19 cellular contexts compared by ENCODE assay signal in the genomic region with DNA sequence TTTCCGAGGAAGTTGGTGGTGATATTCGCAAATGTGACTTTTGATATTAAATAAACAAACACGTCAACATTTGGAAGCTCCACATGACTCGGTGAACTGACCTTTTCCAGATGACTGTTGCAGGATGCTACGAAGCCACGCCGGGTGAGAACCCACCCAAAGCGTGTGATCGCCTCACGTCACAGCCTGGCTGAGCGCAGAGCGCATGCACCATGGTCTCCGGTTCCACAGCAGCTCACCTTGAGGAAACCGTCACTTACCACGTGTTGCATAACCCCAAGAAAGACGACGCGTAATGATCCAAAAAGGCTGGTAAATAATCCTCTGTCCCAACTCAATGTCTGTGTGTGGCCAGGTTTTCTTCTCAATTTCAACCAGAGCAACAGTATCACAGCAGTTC.
DNase-seq lines count a peak whose midpoint lies in the region; ATAC-seq, FAIRE-seq and TF ChIP-seq lines count a peak whose summit lies in the region.
"Had no signal": no experiment of that assay in that cellular context is flagged by ENCODE, and none has a peak within 500 bp of the region (broad histone marks: within the 10 kb centered on the region; RNA-seq: fewer than 3 reads in every experiment).

No MANE protein-coding gene starts in this region.

- H3K4ac ChIP-seq in H1 (replicated peaks; ENCODE audit: insufficient read length, low read depth, low read length) = no peak overlapping the region

- no peak overlapping the region for H3K4me3 Mint-ChIP-seq in natural killer cell treated with Interleukin-12 subunit alpha and Interleukin-12 subunit beta and Interleukin-15 and Interleukin-18, amount 100 ng/mL, for 72 hours
- H3K4me3 Mint-ChIP-seq in natural killer cell = no peak overlapping the region
- no peak overlapping the region for H3K4me3 Mint-ChIP-seq in CD4-positive, alpha-beta T cell
- H3K4me3 Mint-ChIP-seq: CD4-positive, alpha-beta memory T cell had no signal

- no peak overlapping the region for H3K9ac ChIP-seq in H1 (replicated peaks in 1 of 4; ENCODE audit: extremely low read depth in 1 of 4, low read depth in 3 of 4, low read length in 3 of 4)

- H4K91ac ChIP-seq in H1 (replicated peaks; ENCODE audit: insufficient read length, low read length) = no peak overlapping the region

- no peaks in the 10 kb centered on the region for H4K20me1 ChIP-seq in H1 (replicated peaks in 1 of 2; ENCODE audit: control insufficient read depth in 1 of 2, insufficient read depth in 2 of 2, low read length in 2 of 2)

- TF ChIP-seq EP300 in H1 (IDR thresholded peaks at IDR 0.05; ENCODE audit: borderline replicate concordance in 1 of 2, low read depth in 2 of 2, low read length in 2 of 2) (no peak), ovary (IDR thresholded peaks at IDR 0.05) (no peak)

- no peak for TF ChIP-seq RAD21 in H1 (IDR thresholded peaks at IDR 0.05 in 1 of 2, conservative IDR thresholded peaks at IDR 0.05 in 1 of 2; ENCODE audit: low read depth in 2 of 2, low read length in 2 of 2)

- POLR2A ChIA-PET in H1 (lab: Charles Lee; ENCODE audit: partially characterized antibody) = interaction anchor here (0.6 kb wide), 1 partner anchor 505 kb away, joined by 3 read pairs; no protein-coding TSS in a partner anchor
- POLR2A ChIA-PET in CD4-positive, alpha-beta T cell (lab: Charles Lee) = no interaction called here

- no peak overlapping the region for H3K23ac ChIP-seq in H1 (ENCODE audit: insufficient read length)

- no peaks in the 10 kb centered on the region for H3K79me2 ChIP-seq in H1 (ENCODE audit: control insufficient read depth in 1 of 2, insufficient read depth in 2 of 2, low read length in 2 of 2)

- TF ChIP-seq CTCF in natural killer cell (IDR thresholded peaks at IDR 0.05) (no peak), H1 (IDR thresholded peaks at IDR 0.05; ENCODE audit: control extremely low read depth in 1 of 3, insufficient read depth in 1 of 3, low read depth in 1 of 3, low read length in 3 of 3) (no peak), ovary (IDR thresholded peaks at IDR 0.05) (no peak), adrenal gland (IDR thresholded peaks at IDR 0.05) (no peak)
- TF ChIP-seq CTCF in CD4-positive, alpha-beta T cell (IDR thresholded peaks at IDR 0.05) = no peak

- no peaks in the 10 kb centered on the region for H3K27me3 Mint-ChIP-seq in natural killer cell treated with Interleukin-12 subunit alpha and Interleukin-12 subunit beta and Interleukin-15 and Interleukin-18, amount 100 ng/mL, for 72 hours
- peaks cover 0 to 2% of the 10 kb centered on the region in 2 donors for H3K27me3 Mint-ChIP-seq in natural killer cell (ENCODE audit: low read depth in 2 of 2)
- H3K27me3 Mint-ChIP-seq in CD4-positive, alpha-beta T cell = no peaks in the 10 kb centered on the region

- TF ChIP-seq POLR2A in H1 (IDR thresholded peaks at IDR 0.05; ENCODE audit: control extremely low read depth in 1 of 2, low read depth in 2 of 2, low read length in 2 of 2) = no peak
- no peak for TF ChIP-seq POLR2A in ovary (IDR thresholded peaks at IDR 0.05)
- no peak for TF ChIP-seq POLR2A in adrenal gland (IDR thresholded peaks at IDR 0.05)

- H3K36me3 ChIP-seq in H1 (ENCODE audit: control insufficient read depth in 2 of 4, insufficient read depth in 4 of 4, low read length in 3 of 4) (no peaks in the 10 kb centered on the region), ovary (no peaks in the 10 kb centered on the region), adrenal gland (replicated peaks in 1 of 2) (no peaks in the 10 kb centered on the region)

- no peak overlapping the region for H3K56ac ChIP-seq in H1 (replicated peaks; ENCODE audit: insufficient read length, low read depth, low read length)

- H3K27me3 ChIP-seq in H1 (replicated peaks in 1 of 4; ENCODE audit: control insufficient read depth in 3 of 4, extremely low read depth in 1 of 4, insufficient read depth in 3 of 4, low read length in 3 of 4) (no peaks in the 10 kb centered on the region), ovary (no peaks in the 10 kb centered on the region), adrenal gland (peaks cover 5% of the 10 kb centered on the region)
- H3K27me3 ChIP-seq in CD4-positive, alpha-beta T cell (ENCODE audit: control insufficient read depth, insufficient read depth, low read length) = no peaks in the 10 kb centered on the region

- H2AFZ ChIP-seq in H1 (ENCODE audit: low read length) = no peak overlapping the region

- H3K9me3 ChIP-seq in H1 (ENCODE audit: insufficient read depth in 2 of 2, low read depth in 1 of 2, low read length in 1 of 2) (peaks cover 0 to 5% of the 10 kb centered on the region in 2 experiments; a peak in 1 of 4 replicates), ovary (no peaks in the 10 kb centered on the region), adrenal gland (replicated peaks in 1 of 3) (no peaks in the 10 kb centered on the region)
- H3K9me3 ChIP-seq in CD4-positive, alpha-beta T cell (ENCODE audit: control insufficient read depth, low read length) = no peaks in the 10 kb centered on the region
- H3K9me3 ChIP-seq: Caco-2 had no signal

- H2AK5ac ChIP-seq in H1 (ENCODE audit: low read depth, low read length) = no peak overlapping the region

- no peaks in the 10 kb centered on the region; the same call in 1 of the 2 replicates for H3K79me1 ChIP-seq in H1 (ENCODE audit: low read depth, low read length)

- CTCF ChIA-PET in H1 (lab: Charles Lee; ENCODE audit: partially characterized antibody) = interaction anchor here (1.2 to 1.7 kb wide), 5 partner anchors 10 to 236 kb away, joined by 3 to 5 read pairs (median 3); no protein-coding TSS in a partner anchor
- CTCF ChIA-PET in CD4-positive, alpha-beta T cell (lab: Charles Lee) = no interaction called here

- peak; percentile 10 for DNase-seq in natural killer cell treated with Interleukin-12 subunit alpha and Interleukin-12 subunit beta and Interleukin-15 and Interleukin-18, amount 100 ng/mL, for 72 hours (ENCODE audit: low spot score)
- DNase-seq in natural killer cell = no peak
- peak in 1 of 2 experiments; percentile 43 for DNase-seq in H1 (ENCODE audit: low read depth in 1 of 2, low spot score in 2 of 2)
- peak in 3 of 5 donors; percentile 8 to 24 (median 16) for DNase-seq in ovary
- no peak for DNase-seq in CD4-positive, alpha-beta T cell
- DNase-seq in adrenal gland = no peak
- DNase-seq in NCI-H446 treated with DMSO at 0.1 percent for 48 hours (lab: John Stamatoyannopoulos, UW) = no peak
- DNase-seq: Caco-2; CD4-positive, alpha-beta memory T cell; DND-41; Karpas-422; MV-4-11; NCI-H187; NCI-H446; NCI-H526 treated with DMSO at 0.1 percent for 48 hours; OCI-M1; SHP77 treated with DMSO at 0.1 percent for 48 hours had no signal

- H3K14ac ChIP-seq in H1 (ENCODE audit: insufficient read length) = no peak overlapping the region

- intact Hi-C loops in natural killer cell (cut with micrococcal nuclease) = no loop called here
- intact Hi-C loops in ovary (cut with DNase I) = no loop called here
- intact Hi-C loops in CD4-positive, alpha-beta T cell (cut with DNase I, micrococcal nuclease) = no loop called here
- intact Hi-C loops in adrenal gland (cut with DNase I) = no loop called here

- no peak overlapping the region for H2BK15ac ChIP-seq in H1 (ENCODE audit: low read length)

- no peak overlapping the region for H3K4me2 ChIP-seq in H1 (ENCODE audit: insufficient read depth in 1 of 2, low read depth in 2 of 2, low read length in 2 of 2)

- no peaks in the 10 kb centered on the region for H3K4me1 Mint-ChIP-seq in natural killer cell treated with Interleukin-12 subunit alpha and Interleukin-12 subunit beta and Interleukin-15 and Interleukin-18, amount 100 ng/mL, for 72 hours (ENCODE audit: low read depth in 2 of 2)
- no peaks in the 10 kb centered on the region for H3K4me1 Mint-ChIP-seq in natural killer cell
- no peaks in the 10 kb centered on the region for H3K4me1 Mint-ChIP-seq in CD4-positive, alpha-beta T cell (ENCODE audit: low read depth)
- H3K4me1 Mint-ChIP-seq: CD4-positive, alpha-beta memory T cell had no signal

- H2BK20ac ChIP-seq in H1 (ENCODE audit: low read length) = no peak overlapping the region

- no peak for ATAC-seq in natural killer cell treated with Interleukin-12 subunit alpha and Interleukin-12 subunit beta and Interleukin-15 and Interleukin-18, amount 100 ng/mL, for 72 hours
- ATAC-seq in natural killer cell = no peak
- no peak for ATAC-seq in CD4-positive, alpha-beta T cell (ENCODE audit: poor library complexity)
- ATAC-seq: GM12878 had no signal

- H3K27ac Mint-ChIP-seq in natural killer cell treated with Interleukin-12 subunit alpha and Interleukin-12 subunit beta and Interleukin-15 and Interleukin-18, amount 100 ng/mL, for 72 hours = no peak overlapping the region
- no peak overlapping the region for H3K27ac Mint-ChIP-seq in natural killer cell
- H3K27ac Mint-ChIP-seq in CD4-positive, alpha-beta T cell = no peak overlapping the region

- 92% methylated on average over 18 of the region's 18 CpGs; no CpG with 5 or more reads in 1 of the 2 experiments for WGBS in H1 (ENCODE audit: extremely low coverage in 1 of 2, insufficient coverage in 1 of 2, insufficient read length in 1 of 2, insufficient replicate concordance in 2 of 2, low coverage in 1 of 2, low lambda C conversion rate in 2 of 2, missing lambda C conversion rate in 1 of 2), 2 experiments
- WGBS in ovary, 3 donors = 88 to 92% (median 90%) methylated on average over 18 of the region's 18 CpGs
- WGBS in adrenal gland, 4 donors = 83 to 88% (median 83%) methylated on average over 18 of the region's 18 CpGs

- no peaks in the 10 kb centered on the region for H3K36me3 Mint-ChIP-seq in natural killer cell treated with Interleukin-12 subunit alpha and Interleukin-12 subunit beta and Interleukin-15 and Interleukin-18, amount 100 ng/mL, for 72 hours
- H3K36me3 Mint-ChIP-seq in natural killer cell = no peaks in the 10 kb centered on the region
- no peaks in the 10 kb centered on the region for H3K36me3 Mint-ChIP-seq in CD4-positive, alpha-beta T cell (ENCODE audit: low read depth)
- H3K36me3 Mint-ChIP-seq: CD4-positive, alpha-beta memory T cell had no signal

- no peak overlapping the region for H2BK120ac ChIP-seq in H1 (replicated peaks; ENCODE audit: low read depth, low read length)

- no peak overlapping the region for H3K18ac ChIP-seq in H1 (ENCODE audit: extremely low read depth, low read length)

- no peak overlapping the region for H3K27ac ChIP-seq in H1 (ENCODE audit: low read depth, low read length)
- no peak overlapping the region for H3K27ac ChIP-seq in ovary
- no peak overlapping the region for H3K27ac ChIP-seq in CD4-positive, alpha-beta T cell (ENCODE audit: low read depth, low read length)
- no peak overlapping the region for H3K27ac ChIP-seq in adrenal gland

- no peak overlapping the region for H2BK5ac ChIP-seq in H1 (ENCODE audit: low read depth, low read length)

- H3K23me2 ChIP-seq in H1 (ENCODE audit: low read depth, low read length) = no peaks in the 10 kb centered on the region; the same call in 1 of the 2 replicates

- H3K4me1 ChIP-seq in H1 (replicated peaks in 1 of 4; ENCODE audit: control insufficient read depth in 3 of 4, insufficient read depth in 4 of 4, low read length in 3 of 4) (peaks cover 0 to 14% (median 0%) of the 10 kb centered on the region in 4 experiments; a peak in 3 of 7 replicates), ovary (ENCODE audit: insufficient read depth) (peaks cover 8% of the 10 kb centered on the region), adrenal gland (replicated peaks in 1 of 2) (no peaks in the 10 kb centered on the region)
- H3K4me1 ChIP-seq: Caco-2 had no signal

- FAIRE-seq in H1 (lab: Jason Lieb, UNC) = no peak
- FAIRE-seq: GM12878, H54 had no signal

- no peak overlapping the region for H3K4me3 ChIP-seq in H1 (ENCODE audit: extremely low read depth in 1 of 4, insufficient read depth in 2 of 4, low read depth in 3 of 4, low read length in 4 of 4)
- H3K4me3 ChIP-seq in ovary = no peak overlapping the region
- H3K4me3 ChIP-seq in adrenal gland = no peak overlapping the region
- H3K4me3 ChIP-seq: GM12878 had no signal

- H4K8ac ChIP-seq in H1 (ENCODE audit: extremely low read depth, insufficient read depth, low read length) = no peak overlapping the region

- no peak overlapping the region for H4K5ac ChIP-seq in H1 (ENCODE audit: insufficient read length, low read depth, low read length)

- no peaks in the 10 kb centered on the region for H3K9me3 Mint-ChIP-seq in natural killer cell treated with Interleukin-12 subunit alpha and Interleukin-12 subunit beta and Interleukin-15 and Interleukin-18, amount 100 ng/mL, for 72 hours
- no peaks in the 10 kb centered on the region for H3K9me3 Mint-ChIP-seq in natural killer cell
- H3K9me3 Mint-ChIP-seq in CD4-positive, alpha-beta T cell = no peaks in the 10 kb centered on the region
- H3K9me3 Mint-ChIP-seq: CD4-positive, alpha-beta memory T cell had no signal

- H2BK12ac ChIP-seq in H1 (ENCODE audit: low read depth, low read length) = peak overlapping the region; percentile 19; the same call in 1 of the 2 replicates

Comparison
In these comparisons a context has a peak if more than half of its experiments do, and no peak if none do; other contexts are left out.
1. DNase-seq: peak in natural killer cell treated with Interleukin-12 subunit alpha and Interleukin-12 subunit beta and Interleukin-15 and Interleukin-18, amount 100 ng/mL, for 72 hours (single experiment) and ovary (3 of 5); none in natural killer cell (single experiment), CD4-positive, alpha-beta T cell (0 of 10), adrenal gland (0 of 7) and NCI-H446 treated with DMSO at 0.1 percent for 48 hours (single experiment).